Comparison of ENCODE assay signal across 1 cellular context in genomic region chr18:32372381-32373061, GRCh38.
A peak's percentile ranks its signal among the peaks of the same experiment; 100 is the strongest.
TF ChIP-seq lines count a peak whose summit lies in the region.

No MANE protein-coding gene starts in this region.

TF ChIP-seq in HepG2, 621 proteins besides CTCF, POLR2A, EP300 and RAD21 (continued from another document and continues in another):
- peak; percentile 94 for TF ChIP-seq HOMEZ (CRISPR knock-in tag; IDR thresholded peaks at IDR 0.05; ENCODE audit: low read depth)
- TF ChIP-seq TEAD3 (CRISPR knock-in tag; optimal IDR thresholded peaks at IDR 0.05; ENCODE audit: borderline replicate concordance), result peak; percentile 79
- TF ChIP-seq UBTF (CRISPR knock-in tag; IDR thresholded peaks at IDR 0.05), result peak; percentile 55
- TF ChIP-seq ZNF503 (CRISPR knock-in tag; IDR thresholded peaks at IDR 0.05), result peak; percentile 55; the same call in 1 of the 2 replicates
- peak; percentile 85 for TF ChIP-seq ZNF317 (CRISPR knock-in tag; IDR thresholded peaks at IDR 0.05)
- no peak for TF ChIP-seq PBX3 (CRISPR knock-in tag; IDR thresholded peaks at IDR 0.05; ENCODE audit: borderline replicate concordance)
- TF ChIP-seq ZNF350 (CRISPR knock-in tag; IDR thresholded peaks at IDR 0.05; ENCODE audit: borderline replicate concordance, low read depth), result peak; percentile 78; the same call in 1 of the 2 replicates
- TF ChIP-seq KDM4B (CRISPR knock-in tag; IDR thresholded peaks at IDR 0.05), result 0 out of 2 replicates have a peak, but pooled peaks have one; percentile 42
- no peak for TF ChIP-seq TCF12 (IDR thresholded peaks at IDR 0.05)
- 0 out of 2 replicates have a peak, but pooled peaks have one; percentile 47 for TF ChIP-seq TCF12 (CRISPR knock-in tag; IDR thresholded peaks at IDR 0.05)
- peak; percentile 67 for TF ChIP-seq MED1 (CRISPR knock-in tag; IDR thresholded peaks at IDR 0.05)
- TF ChIP-seq ARNTL (CRISPR knock-in tag; IDR thresholded peaks at IDR 0.05), result 0 out of 2 replicates have a peak, but pooled peaks have one; percentile 29
- TF ChIP-seq ZNF800 (CRISPR knock-in tag; IDR thresholded peaks at IDR 0.05), result no peak
- TF ChIP-seq HDAC1 (CRISPR knock-in tag; IDR thresholded peaks at IDR 0.05), result peak; percentile 83
- TF ChIP-seq ZSCAN5A (CRISPR knock-in tag; IDR thresholded peaks at IDR 0.05; ENCODE audit: borderline replicate concordance), result no peak
- peak; percentile 85 for TF ChIP-seq SOX5 (CRISPR knock-in tag; IDR thresholded peaks at IDR 0.05; ENCODE audit: borderline replicate concordance)
- 0 out of 2 replicates have a peak, but pooled peaks have one; percentile 17 for TF ChIP-seq GMEB1 (CRISPR knock-in tag; IDR thresholded peaks at IDR 0.05; ENCODE audit: borderline replicate concordance)
- TF ChIP-seq ZBTB21 (CRISPR knock-in tag; IDR thresholded peaks at IDR 0.05), result no peak
- no peak for TF ChIP-seq ZNF781 (CRISPR knock-in tag; IDR thresholded peaks at IDR 0.05; ENCODE audit: borderline replicate concordance, not compliant biosample characterization)
- peak; percentile 58 for TF ChIP-seq ASH2L (IDR thresholded peaks at IDR 0.05; ENCODE audit: insufficient read length, low read depth, low read length)
- peak; percentile 63; the same call in 1 of the 2 replicates for TF ChIP-seq YEATS2 (CRISPR knock-in tag; IDR thresholded peaks at IDR 0.05; ENCODE audit: borderline replicate concordance)
- no peak for TF ChIP-seq ZNF280B (CRISPR knock-in tag; IDR thresholded peaks at IDR 0.05; ENCODE audit: borderline replicate concordance)
- TF ChIP-seq ZEB1 (IDR thresholded peaks at IDR 0.05; ENCODE audit: insufficient replicate concordance, low read depth), result peak; percentile 57
- TF ChIP-seq HNF1B (CRISPR knock-in tag; IDR thresholded peaks at IDR 0.05), result peak; percentile 81
- TF ChIP-seq STAG1 (CRISPR knock-in tag; IDR thresholded peaks at IDR 0.05), result 0 out of 2 replicates have a peak, but pooled peaks have one; percentile 19
- 0 out of 2 replicates have a peak, but pooled peaks have one; percentile 67 for TF ChIP-seq RFXAP (CRISPR knock-in tag; IDR thresholded peaks at IDR 0.05; ENCODE audit: borderline replicate concordance)
- TF ChIP-seq SOX6 (IDR thresholded peaks at IDR 0.05), result no peak
- TF ChIP-seq SOX6 (CRISPR knock-in tag; IDR thresholded peaks at IDR 0.05), result peak; percentile 92
- peak; percentile 84; the same call in 1 of the 2 replicates for TF ChIP-seq NFIC (IDR thresholded peaks at IDR 0.05; ENCODE audit: low read length)
- TF ChIP-seq SMYD3 (CRISPR knock-in tag; IDR thresholded peaks at IDR 0.05), result peak; percentile 32; the same call in 1 of the 2 replicates
- TF ChIP-seq LCORL (IDR thresholded peaks at IDR 0.05), result peak; percentile 56; the same call in 1 of the 2 replicates
- TF ChIP-seq LCORL (CRISPR knock-in tag; IDR thresholded peaks at IDR 0.05), result peak; percentile 83
- TF ChIP-seq CCDC6 (CRISPR knock-in tag; IDR thresholded peaks at IDR 0.05), result peak; percentile 49; the same call in 1 of the 2 replicates
- no peak for TF ChIP-seq ZNF83 (CRISPR knock-in tag; IDR thresholded peaks at IDR 0.05; ENCODE audit: borderline replicate concordance)
- peak; percentile 76; the same call in 1 of the 2 replicates for TF ChIP-seq ZNF292 (CRISPR knock-in tag; IDR thresholded peaks at IDR 0.05; ENCODE audit: borderline replicate concordance, low read depth)
- peak; percentile 66; the same call in 1 of the 2 replicates for TF ChIP-seq ZHX1 (CRISPR knock-in tag; IDR thresholded peaks at IDR 0.05; ENCODE audit: low read depth)
- TF ChIP-seq ZNF121 (CRISPR knock-in tag; IDR thresholded peaks at IDR 0.05), result peak; percentile 71; the same call in 1 of the 2 replicates
- TF ChIP-seq RARA (CRISPR knock-in tag; IDR thresholded peaks at IDR 0.05), result peak; percentile 84
- no peak for TF ChIP-seq TIGD3 (CRISPR knock-in tag; IDR thresholded peaks at IDR 0.05; ENCODE audit: borderline replicate concordance)
- peak; percentile 40; the same call in 1 of the 2 replicates for TF ChIP-seq ZNF564 (CRISPR knock-in tag; IDR thresholded peaks at IDR 0.05)
